ENCODE assay signal across 8 cellular contexts in genomic region chr1:8025061-8025670, GRCh38. TPM values are rescaled to one million over a fixed set of nuclear protein-coding genes. Genes with fewer than 3 reads are reported as not detected.
DNase-seq lines count a peak whose midpoint lies in the region; ATAC-seq and TF ChIP-seq lines count a peak whose summit lies in the region.

No MANE protein-coding gene starts in this region.

- intact Hi-C loops in breast epithelium (cut with DNase I; ENCODE audit: low total_unique reads): no loop called here

- in situ Hi-C loops in HAP-1 (cut with MboI; ENCODE audit: low sequenced_read_pairs): no loop called here

- CTCF ChIA-PET in AG04449 (lab: Yijun Ruan, JAX): interaction anchor here (0.6 to 13.5 kb wide), 7 partner anchors 11 to 294 kb away, joined by 3 to 188 read pairs (median 4); no protein-coding TSS in a partner anchor

- H3K9me3 ChIP-seq in HAP-1 (no peaks in the 10 kb centered on the region), breast epithelium (no peaks in the 10 kb centered on the region), lung (ENCODE audit: control insufficient read depth in 2 of 2, insufficient read depth in 1 of 2, low read length in 1 of 2) (no peaks in the 10 kb centered on the region)

- H3K27ac ChIP-seq in breast epithelium: peak overlapping the region; percentile 97 to 98
- peak overlapping the region; percentile 90 to 95 for H3K27ac ChIP-seq in lung (ENCODE audit: low read depth in 1 of 2, low read length in 1 of 2)
- peak overlapping the region; percentile 78 for H3K27ac ChIP-seq in urinary bladder (ENCODE audit: low read depth)

- H3K27me3 ChIP-seq in HAP-1 (ENCODE audit: low read depth) (peaks cover 33% of the 10 kb centered on the region), breast epithelium (no peaks in the 10 kb centered on the region), lung (ENCODE audit: control insufficient read depth, insufficient read depth) (no peaks in the 10 kb centered on the region)

- TF ChIP-seq CTCF in AG04449 (IDR thresholded peaks at IDR 0.05; ENCODE audit: insufficient read depth, low read length, missing control alignments) (no peak), breast epithelium (IDR thresholded peaks at IDR 0.05) (no peak), lung (IDR thresholded peaks at IDR 0.05; ENCODE audit: control extremely low read depth, extremely low read depth) (no peak)

- 5 to 7% methylated on average over 19 of the region's 19 CpGs for WGBS in lung, 2 donors
- WGBS in urinary bladder: 6% methylated on average over 19 of the region's 19 CpGs

- peaks cover 9% of the 10 kb centered on the region; the same call in 1 of the 2 replicates for H3K4me1 ChIP-seq in HAP-1
- no peaks in the 10 kb centered on the region for H3K4me1 ChIP-seq in breast epithelium
- peaks cover 6 to 19% of the 10 kb centered on the region in 2 donors for H3K4me1 ChIP-seq in lung (ENCODE audit: control insufficient read depth in 2 of 2, insufficient read depth in 2 of 2, low read length in 2 of 2)
- peaks cover 1% of the 10 kb centered on the region for H3K4me1 ChIP-seq in urinary bladder (ENCODE audit: insufficient read depth)

- no peak for TF ChIP-seq POLR2A in breast epithelium (IDR thresholded peaks at IDR 0.05)

- ATAC-seq in lung (ENCODE audit: insufficient read depth, low FRiP score) (no peak), GM19455 (IDR thresholded peaks at IDR 0.05; ENCODE audit: unreplicated experiment) (no peak), HG02870 (IDR thresholded peaks at IDR 0.05; ENCODE audit: unreplicated experiment) (no peak)

- H3K4me3 ChIP-seq in AG04449 (ENCODE audit: low read depth, low read length) (peak overlapping the region; percentile 80), HAP-1 (peak overlapping the region; percentile 28), breast epithelium (peak overlapping the region; percentile 91 to 94 (median 94)), lung (peak overlapping the region; percentile 89), urinary bladder (ENCODE audit: low read depth, low read length) (peak overlapping the region; percentile 91)

- DNase-seq in AG04449 (ENCODE audit: low read depth, low spot score): no peak
- DNase-seq in HAP-1 (ENCODE audit: low spot score in 2 of 2): peak in 1 of 2 experiments; percentile 16
- no peak for DNase-seq in breast epithelium (ENCODE audit: low spot score in 2 of 2)
- no peak for DNase-seq in lung (ENCODE audit: low spot score)
- no peak for DNase-seq in hippocampal formation (lab: John Stamatoyannopoulos, UW)

- H3K36me3 ChIP-seq in HAP-1 (replicated peaks): no peaks in the 10 kb centered on the region
- H3K36me3 ChIP-seq in breast epithelium: no peaks in the 10 kb centered on the region
- no peaks in the 10 kb centered on the region for H3K36me3 ChIP-seq in lung (ENCODE audit: control insufficient read depth in 2 of 2, insufficient read depth in 2 of 2, low read length in 2 of 2)
- H3K36me3 ChIP-seq in urinary bladder (ENCODE audit: insufficient read depth): no peaks in the 10 kb centered on the region

- POLR2A ChIA-PET in AG04449 (lab: Yijun Ruan, JAX): interaction anchor here (1.0 to 1.4 kb wide), 3 partner anchors 36 to 289 kb away, joined by 3 read pairs; no protein-coding TSS in a partner anchor

RNA-seq across cellular contexts. Expression of gene ERRFI1, which starts 0.9 kb away (rescaled TPM):
- 100 to 1,000 TPM; 207 to 550 (median 379) TPM for total RNA-seq in breast epithelium
- 10 to 100 TPM; 52.6 to 89.2 TPM for total RNA-seq in lung
- polyA plus RNA-seq in lung: 10 to 100 TPM; 26.5 to 70.3 TPM
- total RNA-seq in urinary bladder: 35.1 TPM
- polyA plus RNA-seq in urinary bladder: 117 TPM

Comparison
In these comparisons a context has a peak if more than half of its experiments do, and no peak if none do; other contexts are left out.
1. H3K4me3 ChIP-seq: peak in every context shown above with its lines; median percentile 94 in breast epithelium; 91 in urinary bladder; 89 in lung; 80 in AG04449; 28 in HAP-1.